Comparison of ENCODE assay signal across 8 cellular contexts in genomic region chr13:41311607-41312500, GRCh38. TPM values are rescaled to one million over a fixed set of nuclear protein-coding genes. Genes with fewer than 3 reads are reported as not detected.
DNase-seq lines count a peak whose midpoint lies in the region; ATAC-seq and TF ChIP-seq lines count a peak whose summit lies in the region.

No MANE protein-coding gene starts in this region.

- DNase-seq in DMS53 treated with DMSO at 0.1 percent for 48 hours (lab: John Stamatoyannopoulos, UW; ENCODE audit: unreplicated experiment) (peak; percentile 12), breast epithelium (ENCODE audit: low spot score in 2 of 2) (no peak), immature natural killer cell (peak; percentile 69 to 70 (median 70)), HPDE6-E6E7 (ENCODE audit: extremely low spot score) (no peak)
- peak; percentile 52 for DNase-seq in stimulated activated CD4-positive, alpha-beta T cell treated with anti-CD3 and anti-CD28 coated beads, Interleukin-12 subunit alpha, Interleukin-12 subunit beta, amount 100 ng/mL, for 4 hours

- peaks cover 10 to 16% (median 14%) of the 10 kb centered on the region in 3 donors for H3K27me3 Mint-ChIP-seq in immature natural killer cell (ENCODE audit: low read depth in 3 of 3)

- intact Hi-C loops in breast epithelium (cut with DNase I; ENCODE audit: low total_unique reads), result loop anchor here (2.0 kb wide), 1 partner anchor 49 kb away; the partner anchor contains the start of gene MTRF1

- H3K36me3 ChIP-seq in breast epithelium, result no peaks in the 10 kb centered on the region

- no peaks in the 10 kb centered on the region for H3K27me3 ChIP-seq in breast epithelium

- H3K9me3 Mint-ChIP-seq in immature natural killer cell, result no peaks in the 10 kb centered on the region

- peaks cover 0 to 8% of the 10 kb centered on the region in 2 donors for H3K4me1 ChIP-seq in breast epithelium

- TF ChIP-seq EP300 in Ishikawa (IDR thresholded peaks at IDR 0.05; ENCODE audit: borderline replicate concordance), result no peak

- H3K9me3 ChIP-seq in breast epithelium, result no peaks in the 10 kb centered on the region

- H3K4me1 Mint-ChIP-seq in immature natural killer cell, result peaks cover 49 to 58% of the 10 kb centered on the region in 2 donors

- peak overlapping the region; percentile 95 for H3K27ac ChIP-seq in VCaP
- H3K27ac ChIP-seq in breast epithelium, result peak overlapping the region; percentile 95 to 96

- TF ChIP-seq POLR2A in breast epithelium (IDR thresholded peaks at IDR 0.05), result no peak

- peak overlapping the region; percentile 82 to 98 (median 84) for H3K4me3 ChIP-seq in breast epithelium

- ATAC-seq in GM21576 (IDR thresholded peaks at IDR 0.05; ENCODE audit: unreplicated experiment), result peak; percentile 53

- no peak for TF ChIP-seq RAD21 in Ishikawa (IDR thresholded peaks at IDR 0.05; ENCODE audit: low read depth)

- peak overlapping the region; percentile 93 to 98 (median 95) for H3K4me3 Mint-ChIP-seq in immature natural killer cell

- TF ChIP-seq CTCF in VCaP (conservative IDR thresholded peaks at IDR 0.05), result no peak
- TF ChIP-seq CTCF in breast epithelium (IDR thresholded peaks at IDR 0.05), result no peak

- peak overlapping the region; percentile 89 to 94 (median 94) for H3K27ac Mint-ChIP-seq in immature natural killer cell

- no peaks in the 10 kb centered on the region for H3K36me3 Mint-ChIP-seq in immature natural killer cell

TF ChIP-seq in Ishikawa, 13 proteins besides CTCF, POLR2A, EP300 and RAD21:
- TF ChIP-seq NFIC (IDR thresholded peaks at IDR 0.05), result peak; percentile 73
- TF ChIP-seq TCF12 (IDR thresholded peaks at IDR 0.05; ENCODE audit: low read depth), result no peak; the same call in 1 of the 2 replicates
- no peak for TF ChIP-seq CEBPB (IDR thresholded peaks at IDR 0.05)
- TF ChIP-seq FOXM1 (IDR thresholded peaks at IDR 0.05; ENCODE audit: borderline replicate concordance, low read depth), result no peak; the same call in 1 of the 2 replicates
- TF ChIP-seq, protein P1, sequence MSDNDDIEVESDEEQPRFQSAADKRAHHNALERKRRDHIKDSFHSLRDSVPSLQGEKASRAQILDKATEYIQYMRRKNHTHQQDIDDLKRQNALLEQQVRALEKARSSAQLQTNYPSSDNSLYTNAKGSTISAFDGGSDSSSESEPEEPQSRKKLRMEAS (IDR thresholded peaks at IDR 0.05), result 0 out of 2 replicates have a peak, but pooled peaks have one; percentile 21
- TF ChIP-seq CREB1 (IDR thresholded peaks at IDR 0.05; ENCODE audit: low read depth), result no peak
- TF ChIP-seq ZBTB7A (IDR thresholded peaks at IDR 0.05; ENCODE audit: low read depth), result no peak
- TF ChIP-seq TEAD4 (IDR thresholded peaks at IDR 0.05), result no peak; the same call in 1 of the 2 replicates
- TF ChIP-seq USF1 (IDR thresholded peaks at IDR 0.05), result no peak
- no peak for TF ChIP-seq EGR1 (IDR thresholded peaks at IDR 0.05)
- TF ChIP-seq TAF1 (IDR thresholded peaks at IDR 0.05; ENCODE audit: low read depth), result no peak
- no peak for TF ChIP-seq REST (IDR thresholded peaks at IDR 0.05; ENCODE audit: low read depth)
- no peak for TF ChIP-seq YY1 (IDR thresholded peaks at IDR 0.05; ENCODE audit: low read depth)

RNA-seq across cellular contexts. Expression of gene NAA16, which starts 0.8 kb away (rescaled TPM):
- 10 to 100 TPM; 16.2 to 33.1 (median 22.0) TPM for total RNA-seq in breast epithelium
- polyA plus RNA-seq in immature natural killer cell, result 10 to 100 TPM in 2 of 3 donors, 1 to 10 TPM in 1; 9.0 to 17.1 (median 10.7) TPM

RNA-seq across cellular contexts. Expression of gene MTRF1, which starts 48.5 kb away (rescaled TPM):
- 10 to 100 TPM; 10.4 to 18.6 (median 12.8) TPM for total RNA-seq in breast epithelium
- 1 to 10 TPM; 5.4 to 8.3 (median 7.3) TPM for polyA plus RNA-seq in immature natural killer cell

Comparison
In these comparisons a context has a peak if more than half of its experiments do, and no peak if none do; other contexts are left out.
1. DNase-seq: peak in DMS53 treated with DMSO at 0.1 percent for 48 hours (single experiment), immature natural killer cell (3 of 3) and stimulated activated CD4-positive, alpha-beta T cell treated with anti-CD3 and anti-CD28 coated beads, Interleukin-12 subunit alpha, Interleukin-12 subunit beta, amount 100 ng/mL, for 4 hours (single experiment); none in breast epithelium (0 of 2) and HPDE6-E6E7 (single experiment).